Comparison of ENCODE assay signal across 8 cellular contexts in genomic region chr14:69398053-69398817, GRCh38. TPM values are rescaled to one million over a fixed set of nuclear protein-coding genes. Genes with fewer than 3 reads are reported as not detected.
A peak's percentile ranks its signal among the peaks of the same experiment; 100 is the strongest.
DNase-seq lines count a peak whose midpoint lies in the region; ATAC-seq and TF ChIP-seq lines count a peak whose summit lies in the region.

Gene ERH (minus strand): TSS chr14:69398299. CDS start chr14:69398233, 66 bp downstream.
Gene SLC39A9 (plus strand): TSS chr14:69398692. CDS start chr14:69399370, 678 bp downstream.

- no peaks in the 10 kb centered on the region for H3K9me3 ChIP-seq in hepatocyte (ENCODE audit: low read depth)

- peak within 1 kb of the TSS; percentile 95 for H3K4me2 ChIP-seq in hepatocyte

- H3K79me2 ChIP-seq in hepatocyte, result peaks cover 93% of the 10 kb centered on the region

- peaks cover 33% of the 10 kb centered on the region for H3K4me1 ChIP-seq in hepatocyte (ENCODE audit: insufficient read depth)

- H3K27me3 ChIP-seq in hepatocyte, result no peaks in the 10 kb centered on the region

- under 1% methylated on average over 45 of the region's 53 CpGs for WGBS in hepatocyte (ENCODE audit: low lambda C conversion rate, missing lambda C conversion rate)

- H3K9me2 ChIP-seq in hepatocyte (replicated peaks; ENCODE audit: insufficient read depth), result no peaks in the 10 kb centered on the region

- no peaks in the 10 kb centered on the region for H3K36me3 ChIP-seq in hepatocyte (replicated peaks; ENCODE audit: insufficient read depth, low read depth)

- H4K20me1 ChIP-seq in hepatocyte (ENCODE audit: insufficient read depth, poor library complexity, severe bottlenecking), result peaks cover 42% of the 10 kb centered on the region

- peak within 1 kb of the TSS; percentile 72 for H2AFZ ChIP-seq in hepatocyte

- no peak for TF ChIP-seq CTCF in hepatocyte (IDR thresholded peaks at IDR 0.05; ENCODE audit: poor library complexity)

- ATAC-seq in GM18508 (IDR thresholded peaks at IDR 0.05; ENCODE audit: insufficient read depth, unreplicated experiment), result peak; percentile 73
- peak; percentile 79 for ATAC-seq in HG03025 (IDR thresholded peaks at IDR 0.05; ENCODE audit: low FRiP score, unreplicated experiment)

- H3K4me3 ChIP-seq in hepatocyte, result peak within 1 kb of the TSS; percentile 34

- DNase-seq in NCI-H2081 (lab: John Stamatoyannopoulos, UW) (peak; percentile 92 to 98), T1000 (lab: John Stamatoyannopoulos, UW) (peak; percentile 86), astrocyte of the hippocampus (ENCODE audit: low read depth, low spot score) (peak; percentile 98), hepatocyte (ENCODE audit: low spot score) (peak; percentile 97), renal cortical epithelial cell (ENCODE audit: low read depth) (peak; percentile 95), cortex of kidney (lab: John Stamatoyannopoulos, UW) (no peak)

- H3K27ac ChIP-seq in hepatocyte, result peak within 1 kb of the TSS; percentile 91

RNA-seq across cellular contexts. Expression of gene ERH, which starts in this region (rescaled TPM):
- total RNA-seq in hepatocyte (147 and 163 TPM in 2 replicates), renal cortical epithelial cell (65.0 and 150 TPM in 2 replicates)
- 181 and 219 TPM in 2 replicates for polyA plus RNA-seq in hepatocyte

RNA-seq across cellular contexts. Expression of gene SLC39A9, which starts in this region (rescaled TPM):
- total RNA-seq in hepatocyte (109 TPM in 2 replicates), renal cortical epithelial cell (151 and 173 TPM in 2 replicates)
- polyA plus RNA-seq in hepatocyte, result 29.4 and 33.4 TPM in 2 replicates
